ENCODE assay signal across 14 cellular contexts in the genomic region with DNA sequence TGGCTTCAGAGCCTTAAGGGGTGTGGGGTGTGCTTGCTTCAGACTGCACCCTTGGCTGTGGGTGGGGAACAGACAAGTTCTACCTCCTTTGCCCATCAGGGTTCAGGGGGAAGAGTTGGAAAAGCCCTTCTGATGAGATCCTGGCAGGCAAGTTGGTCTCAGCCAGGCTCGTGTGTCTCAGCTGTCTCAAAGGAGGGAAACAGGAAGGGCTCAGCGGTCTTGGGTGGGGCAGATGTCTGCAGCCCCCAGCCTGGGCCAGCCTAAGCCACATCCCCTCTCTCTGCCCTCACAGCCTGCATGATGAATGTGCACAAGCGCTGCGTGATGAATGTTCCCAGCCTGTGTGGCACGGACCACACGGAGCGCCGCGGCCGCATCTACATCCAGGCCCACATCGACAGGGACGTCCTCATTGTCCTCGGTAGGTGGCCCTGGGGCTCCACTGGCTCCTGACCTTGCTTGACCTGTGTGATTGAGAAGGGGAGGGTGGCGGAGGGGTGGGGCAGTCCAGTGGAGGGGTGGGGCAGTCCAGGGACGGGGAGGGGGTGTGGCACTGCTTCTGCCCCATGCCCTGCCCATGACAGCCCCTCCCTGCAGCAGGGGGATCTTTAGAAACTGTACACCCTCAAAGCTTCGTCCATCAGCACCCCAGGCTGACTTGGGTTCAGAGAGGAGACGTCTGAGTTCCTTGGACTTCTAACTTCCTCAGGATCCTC.
A peak's percentile ranks its signal among the peaks of the same experiment; 100 is the strongest.
DNase-seq lines count a peak whose midpoint lies in the region; ATAC-seq and TF ChIP-seq lines count a peak whose summit lies in the region.
"Had no signal": no experiment of that assay in that cellular context is flagged by ENCODE, and none has a peak within 500 bp of the region (broad histone marks: within the 10 kb centered on the region; RNA-seq: fewer than 3 reads in every experiment).

No MANE protein-coding gene starts in this region.

- 13 to 25% methylated on average over 2 of the region's 17 CpGs for WGBS in esophagus squamous epithelium, 2 donors

- DNase-seq in ELF-1 (ENCODE audit: low read depth, low spot score), result peak; percentile 10
- DNase-seq in T-cell, result peak in 31 of 34 experiments; percentile 7 to 68 (median 23)
- DNase-seq in activated gamma-delta T cell (lab: John Stamatoyannopoulos, UW), result peak; percentile 20
- peak; percentile 63 for DNase-seq in natural killer cell treated with Interleukin-12 subunit alpha and Interleukin-12 subunit beta and Interleukin-15 and Interleukin-18, amount 100 ng/mL, for 72 hours (ENCODE audit: low spot score)
- no peak for DNase-seq in esophagus squamous epithelium (lab: John Stamatoyannopoulos, UW)
- no peak for DNase-seq in breast epithelium (ENCODE audit: low spot score in 2 of 2)
- DNase-seq in NCI-H128 (lab: John Stamatoyannopoulos, UW; ENCODE audit: unreplicated experiment), result no peak
- DNase-seq: GOT3, mesendoderm, NCI-H187, psoas muscle, SW 1271 had no signal

- peak; percentile 77 to 91 (median 86) for ATAC-seq in T-cell (replicated peaks in 1 of 4)
- peak; percentile 75 to 88 for ATAC-seq in natural killer cell treated with Interleukin-12 subunit alpha and Interleukin-12 subunit beta and Interleukin-15 and Interleukin-18, amount 100 ng/mL, for 72 hours
- no peak for ATAC-seq in HG02840 (IDR thresholded peaks at IDR 0.05; ENCODE audit: low FRiP score, unreplicated experiment)
- ATAC-seq: HepG2, psoas muscle had no signal

- H3K36me3 ChIP-seq in esophagus squamous epithelium (no peaks in the 10 kb centered on the region), breast epithelium (no peaks in the 10 kb centered on the region)

- no peak overlapping the region for H3K4me3 ChIP-seq in esophagus squamous epithelium
- no peak overlapping the region for H3K4me3 ChIP-seq in breast epithelium
- H3K4me3 ChIP-seq: psoas muscle had no signal

- TF ChIP-seq POLR2A in esophagus squamous epithelium (IDR thresholded peaks at IDR 0.05) (no peak), breast epithelium (IDR thresholded peaks at IDR 0.05) (no peak)

- H3K4me1 ChIP-seq in esophagus squamous epithelium (peaks cover 0 to 8% (median 0%) of the 10 kb centered on the region in 3 donors), breast epithelium (no peaks in the 10 kb centered on the region)
- H3K4me1 ChIP-seq: psoas muscle had no signal

- intact Hi-C loops in esophagus squamous epithelium (cut with DNase I) (no loop called here), breast epithelium (cut with DNase I; ENCODE audit: low total_unique reads) (no loop called here)

- peaks cover 0 to 31% (median 0%) of the 10 kb centered on the region in 4 donors for H3K27me3 ChIP-seq in esophagus squamous epithelium
- H3K27me3 ChIP-seq in breast epithelium, result peaks cover 0 to 16% of the 10 kb centered on the region in 2 donors

- TF ChIP-seq CTCF in esophagus squamous epithelium (IDR thresholded peaks at IDR 0.05) (no peak), breast epithelium (IDR thresholded peaks at IDR 0.05) (no peak)

- peak overlapping the region; percentile 3 to 65 (median 61) for H3K4me3 Mint-ChIP-seq in T-cell
- peak overlapping the region; percentile 42 for H3K4me3 Mint-ChIP-seq in natural killer cell treated with Interleukin-12 subunit alpha and Interleukin-12 subunit beta and Interleukin-15 and Interleukin-18, amount 100 ng/mL, for 72 hours

- H3K27ac ChIP-seq in esophagus squamous epithelium (no peak overlapping the region), breast epithelium (no peak overlapping the region)
- H3K27ac ChIP-seq: psoas muscle had no signal

- H3K4me1 Mint-ChIP-seq in T-cell, result peaks cover 51 to 62% (median 59%) of the 10 kb centered on the region in 3 donors
- H3K4me1 Mint-ChIP-seq in natural killer cell treated with Interleukin-12 subunit alpha and Interleukin-12 subunit beta and Interleukin-15 and Interleukin-18, amount 100 ng/mL, for 72 hours (ENCODE audit: low read depth in 2 of 2), result peaks cover 41 to 53% of the 10 kb centered on the region in 2 donors

- H3K27me3 Mint-ChIP-seq in T-cell, result no peaks in the 10 kb centered on the region
- H3K27me3 Mint-ChIP-seq in natural killer cell treated with Interleukin-12 subunit alpha and Interleukin-12 subunit beta and Interleukin-15 and Interleukin-18, amount 100 ng/mL, for 72 hours, result no peaks in the 10 kb centered on the region

- CTCF ChIA-PET in T-cell (lab: Charles Lee), result interaction anchor here (0.7 to 2.1 kb wide), 6 partner anchors 21 to 235 kb away, joined by 3 to 8 read pairs (median 6); no protein-coding TSS in a partner anchor

- H3K9me3 ChIP-seq in esophagus squamous epithelium (no peaks in the 10 kb centered on the region), breast epithelium (no peaks in the 10 kb centered on the region)
- H3K9me3 ChIP-seq: psoas muscle had no signal

- POLR2A ChIA-PET in T-cell (lab: Charles Lee), result no interaction called here

- H3K27ac Mint-ChIP-seq in T-cell, result peak overlapping the region; percentile 87
- peak overlapping the region; percentile 26 to 78 for H3K27ac Mint-ChIP-seq in natural killer cell treated with Interleukin-12 subunit alpha and Interleukin-12 subunit beta and Interleukin-15 and Interleukin-18, amount 100 ng/mL, for 72 hours

- H3K36me3 Mint-ChIP-seq in T-cell, result peaks cover 44% of the 10 kb centered on the region
- H3K36me3 Mint-ChIP-seq in natural killer cell treated with Interleukin-12 subunit alpha and Interleukin-12 subunit beta and Interleukin-15 and Interleukin-18, amount 100 ng/mL, for 72 hours, result peaks cover 14% of the 10 kb centered on the region

- no peaks in the 10 kb centered on the region for H3K9me3 Mint-ChIP-seq in T-cell
- H3K9me3 Mint-ChIP-seq in natural killer cell treated with Interleukin-12 subunit alpha and Interleukin-12 subunit beta and Interleukin-15 and Interleukin-18, amount 100 ng/mL, for 72 hours, result no peaks in the 10 kb centered on the region

Comparison
In these comparisons a context has a peak if more than half of its experiments do, and no peak if none do; other contexts are left out.
1. DNase-seq: peak in ELF-1 (single experiment), T-cell (31 of 34), activated gamma-delta T cell (single experiment) and natural killer cell treated with Interleukin-12 subunit alpha and Interleukin-12 subunit beta and Interleukin-15 and Interleukin-18, amount 100 ng/mL, for 72 hours (single experiment); none in esophagus squamous epithelium (single experiment), breast epithelium (0 of 2) and NCI-H128 (single experiment).